8 cellular contexts compared by ENCODE assay signal in genomic region chr7:90244909-90245841, GRCh38. TPM values are rescaled to one million over a fixed set of nuclear protein-coding genes. Genes with fewer than 3 reads are reported as not detected.
DNase-seq lines count a peak whose midpoint lies in the region; ATAC-seq and TF ChIP-seq lines count a peak whose summit lies in the region.

TSS of gene CFAP69 (plus strand) at chr7:90245174. CDS start at chr7:90245425, 251 bp downstream.

- CTCF ChIA-PET in BJ (lab: Yijun Ruan, JAX): interaction anchor here (1.2 to 2.4 kb wide), 5 partner anchors 15 to 91 kb away, joined by 4 to 8 read pairs (median 4); partner anchors contain the start of genes STEAP1 and STEAP2

- TF ChIP-seq CTCF in BJ (IDR thresholded peaks at IDR 0.05; ENCODE audit: insufficient read depth, low read depth, low read length) (peak; percentile 53), dorsolateral prefrontal cortex (IDR thresholded peaks at IDR 0.05 in 54 of 56, conservative IDR thresholded peaks at IDR 0.05 in 2 of 56; ENCODE audit: low read depth in 1 of 56, partially characterized antibody in 56 of 56) (peak in 50 of 56 donors; percentile 14 to 66 (median 38)), lower leg skin (IDR thresholded peaks at IDR 0.05) (no peak)

- peak; percentile 28 for DNase-seq in BJ (ENCODE audit: low read depth)
- DNase-seq in GM19238 (ENCODE audit: insufficient read length, low spot score): peak; percentile 66
- DNase-seq in NCI-H526 (lab: John Stamatoyannopoulos, UW): peak; percentile 78 to 93
- peak; percentile 79 to 82 for DNase-seq in activated CD4-positive, alpha-beta T cell treated with anti-CD3 and anti-CD28 coated beads, Interleukin-2, amount 50 U/mL, for 4 hours
- peak; percentile 84 to 94 (median 92) for DNase-seq in dorsolateral prefrontal cortex
- peak; percentile 89 to 98 for DNase-seq in lower leg skin (ENCODE audit: low spot score in 2 of 2)
- peak; percentile 89 for DNase-seq in stimulated activated CD4-positive, alpha-beta T cell treated with anti-CD3 and anti-CD28 coated beads, Interleukin-4, amount 100 ng/mL, for 1 hour

- H3K36me3 ChIP-seq in BJ (ENCODE audit: control insufficient read depth, insufficient read depth, low read length): no peaks in the 10 kb centered on the region

- H3K27ac ChIP-seq in dorsolateral prefrontal cortex: peak within 1 kb of the TSS in 11 of 59 donors; percentile 10 to 75 (median 58)

- intact Hi-C loops in dorsolateral prefrontal cortex (cut with DNase I): loop anchor here (5.0 to 10.0 kb wide), 3 partner anchors 90 to 157 kb away; partner anchors contain the start of genes GTPBP10 (in 2 of the 2), CLDN12 (in 1 of the 2) and STEAP1 (in 1 of the 2)
- intact Hi-C loops in lower leg skin (cut with DNase I; ENCODE audit: low total_unique reads): no loop called here

- peak; percentile 92 for ATAC-seq in HG03378 (IDR thresholded peaks at IDR 0.05; ENCODE audit: unreplicated experiment)

- peak within 1 kb of the TSS; percentile 64 for H3K4me3 ChIP-seq in BJ (ENCODE audit: low read depth, low read length)
- peak within 1 kb of the TSS; percentile 59 to 99 (median 93) for H3K4me3 ChIP-seq in dorsolateral prefrontal cortex
- H3K4me3 ChIP-seq in lower leg skin (ENCODE audit: low read depth, poor library complexity, severe bottlenecking): peak within 1 kb of the TSS; percentile 82

- H3K27me3 ChIP-seq in BJ (ENCODE audit: control insufficient read depth, insufficient read depth, low read length) (no peaks in the 10 kb centered on the region), dorsolateral prefrontal cortex (no peaks in the 10 kb centered on the region)

- WGBS in lower leg skin, 2 donors: 1% methylated on average over 40 to 43 of the region's 59 CpGs

- no peak for TF ChIP-seq POLR2A in lower leg skin (IDR thresholded peaks at IDR 0.05)

- POLR2A ChIA-PET in BJ (lab: Charles Lee): interaction anchor here (0.6 kb wide), 1 partner anchor 10 kb away, joined by 3 read pairs; no protein-coding TSS in a partner anchor

RNA-seq across cellular contexts. Expression of gene CFAP69, which starts in this region (rescaled TPM):
- polyA plus RNA-seq in BJ (2011; rRNA removed): 0.90 and 2.3 TPM in 2 replicates
- polyA minus RNA-seq in BJ (2011; rRNA and poly(A)+ RNA removed): 0.57 and 2.6 TPM in 2 replicates
- total RNA-seq in dorsolateral prefrontal cortex (10 to 100 TPM in 115 of 120 experiments, 1 to 10 TPM in 5; 7.1 to 31.7 (median 16.0) TPM), lower leg skin (1 to 10 TPM; 1.3 to 3.7 (median 3.4) TPM)

Comparison
In these comparisons a context has a peak if more than half of its experiments do, and no peak if none do; other contexts are left out.
1. DNase-seq: peak in every context shown above with its lines; median percentile 94 in lower leg skin; 92 in dorsolateral prefrontal cortex; 89 in stimulated activated CD4-positive, alpha-beta T cell treated with anti-CD3 and anti-CD28 coated beads, Interleukin-4, amount 100 ng/mL, for 1 hour; 86 in NCI-H526; 80 in activated CD4-positive, alpha-beta T cell treated with anti-CD3 and anti-CD28 coated beads, Interleukin-2, amount 50 U/mL, for 4 hours; 66 in GM19238; 28 in BJ.
2. CTCF ChIP-seq: peak in BJ (single experiment) and dorsolateral prefrontal cortex (50 of 56); none in lower leg skin (0 of 3).
3. Peak in every context shown above with its lines, with median percentiles within 50 percentile points of each other: H3K4me3 ChIP-seq.